11 cellular contexts compared by ENCODE assay signal in genomic region chr1:12525311-12526181, GRCh38.
A peak's percentile ranks its signal among the peaks of the same experiment; 100 is the strongest.
DNase-seq lines count a peak whose midpoint lies in the region; TF ChIP-seq lines count a peak whose summit lies in the region.
"Had no signal": no experiment of that assay in that cellular context is flagged by ENCODE, and none has a peak within 500 bp of the region (broad histone marks: within the 10 kb centered on the region; RNA-seq: fewer than 3 reads in every experiment).

No MANE protein-coding gene starts in this region.

- H3K4me3 ChIP-seq in cardiac fibroblast (replicated peaks in 1 of 2; ENCODE audit: low read depth in 2 of 2, low read length in 2 of 2) (no peak overlapping the region), transverse colon (no peak overlapping the region)

- intact Hi-C loops in transverse colon (cut with DNase I; ENCODE audit: low total_unique reads), result no loop called here

- in situ Hi-C loops in transverse colon (cut with MboI; ENCODE audit: low pct_ligation_motif_present in 1 of 4, low pct_unique_long_range_greater_than_20kb in 1 of 4, low sequenced_read_pairs in 3 of 4), result no loop called here

- no peaks in the 10 kb centered on the region for H3K36me3 ChIP-seq in transverse colon

- no peaks in the 10 kb centered on the region for H3K27me3 ChIP-seq in transverse colon

- TF ChIP-seq POLR2A in transverse colon (IDR thresholded peaks at IDR 0.05), result no peak

- TF ChIP-seq CTCF in cardiac fibroblast (IDR thresholded peaks at IDR 0.05; ENCODE audit: low read depth, low read length), result no peak
- no peak for TF ChIP-seq CTCF in transverse colon (IDR thresholded peaks at IDR 0.05)

- H3K9me3 ChIP-seq in transverse colon, result no peaks in the 10 kb centered on the region

- peak; percentile 1 for DNase-seq in NCI-H2029 (lab: John Stamatoyannopoulos, UW)
- DNase-seq in NCI-H2029 treated with DMSO at 0.1 percent for 48 hours (lab: John Stamatoyannopoulos, UW), result no peak
- peak; percentile 22 to 56 for DNase-seq in cardiac fibroblast (ENCODE audit: low read depth in 2 of 2)
- peak; percentile 91 for DNase-seq in mesenteric fat pad (ENCODE audit: low spot score)
- peak; percentile 72 for DNase-seq in transverse colon
- no peak for DNase-seq in activated CD4-positive, alpha-beta T cell treated with anti-CD3 and anti-CD28 coated beads, Interleukin-2, amount 50 U/mL, for 1 hour
- no peak for DNase-seq in NCI-H1930 (lab: John Stamatoyannopoulos, UW)
- no peak for DNase-seq in activated effector memory CD4-positive, alpha-beta T cell treated with anti-CD3 and anti-CD28 coated beads, Interleukin-2, amount 50 U/mL, for 16 hours
- DNase-seq: GDM1, NCI-H1048 had no signal

- no peak for TF ChIP-seq EP300 in transverse colon (IDR thresholded peaks at IDR 0.05; ENCODE audit: low read depth)

- peak overlapping the region; percentile 2 to 56 (median 50) for H3K27ac ChIP-seq in transverse colon
- H3K27ac ChIP-seq: 22Rv1 had no signal

- H3K4me1 ChIP-seq in transverse colon, result peaks cover 7 to 43% (median 31%) of the 10 kb centered on the region in 4 donors

- 79 to 83% methylated on average over 3 to 13 of the region's 13 CpGs for WGBS in transverse colon (ENCODE audit: low coverage in 1 of 2), 2 donors

Comparison
In these comparisons a context has a peak if more than half of its experiments do, and no peak if none do; other contexts are left out.
1. DNase-seq: peak in NCI-H2029 (single experiment), cardiac fibroblast (2 of 2), mesenteric fat pad (single experiment) and transverse colon (single experiment); none in NCI-H2029 treated with DMSO at 0.1 percent for 48 hours (single experiment), activated CD4-positive, alpha-beta T cell treated with anti-CD3 and anti-CD28 coated beads, Interleukin-2, amount 50 U/mL, for 1 hour (single experiment), NCI-H1930 (0 of 2) and activated effector memory CD4-positive, alpha-beta T cell treated with anti-CD3 and anti-CD28 coated beads, Interleukin-2, amount 50 U/mL, for 16 hours (single experiment).